In the genomic region with DNA sequence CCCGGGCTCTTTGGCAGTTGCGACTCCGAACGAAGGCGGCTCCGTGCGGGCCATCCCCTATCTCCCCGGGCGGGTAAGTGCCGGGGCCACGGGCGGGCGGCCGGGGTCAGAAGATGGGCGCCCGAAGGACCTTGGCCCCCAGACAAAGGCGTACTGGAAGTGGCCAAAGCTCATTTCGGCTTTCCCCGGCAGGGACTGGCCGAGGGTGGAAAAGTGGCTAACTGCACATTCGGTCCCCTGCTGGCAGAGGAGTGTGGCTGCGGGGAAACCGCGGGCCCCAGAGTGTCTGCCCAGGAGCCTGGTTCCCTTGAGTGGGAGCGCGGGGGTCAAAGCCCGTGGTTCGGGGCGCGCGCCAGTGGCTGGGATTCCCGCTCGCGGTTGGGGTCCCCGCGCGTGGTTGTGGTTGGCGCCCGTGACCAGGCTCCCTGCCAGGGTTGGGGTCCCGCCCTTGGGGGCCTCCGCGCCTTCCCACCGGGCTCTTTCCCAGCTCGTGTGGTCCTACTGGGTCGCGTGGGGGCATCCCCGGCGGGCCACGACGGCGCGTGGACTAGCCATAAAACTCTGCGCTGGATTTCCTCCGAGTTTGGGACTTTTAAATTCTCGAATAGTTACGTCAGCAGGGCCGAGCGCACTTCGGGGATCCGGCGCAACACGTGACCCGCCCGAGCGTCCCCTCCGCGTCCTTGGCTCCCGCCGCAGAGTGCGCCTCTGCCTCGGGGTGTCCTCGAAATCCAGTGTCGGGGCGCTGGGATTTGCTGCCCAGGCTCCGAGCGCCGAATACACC, we compare ENCODE assay signal across 8 cellular contexts.
DNase-seq lines count a peak whose midpoint lies in the region; ATAC-seq, FAIRE-seq and TF ChIP-seq lines count a peak whose summit lies in the region.

No MANE protein-coding gene starts in this region.

- H2BK120ac ChIP-seq in mesenchymal stem cell (ENCODE audit: low read depth, low read length), result peak overlapping the region; percentile 98

- H3K27ac ChIP-seq in C4-2B, result peak overlapping the region; percentile 93
- H3K27ac ChIP-seq in endothelial cell of umbilical vein (ENCODE audit: insufficient read depth, low read depth, low read length), result peak overlapping the region; percentile 100
- H3K27ac ChIP-seq in mesenchymal stem cell (ENCODE audit: low read length, poor library complexity, severe bottlenecking), result peak overlapping the region; percentile 36

- H3K4me1 ChIP-seq in endothelial cell of umbilical vein (ENCODE audit: control insufficient read depth, extremely low read depth, insufficient read depth, low read length) (peaks cover 42% of the 10 kb centered on the region), mesenchymal stem cell (ENCODE audit: control insufficient read depth, insufficient read depth, low read depth, low read length) (peaks cover 11% of the 10 kb centered on the region)

- no peaks in the 10 kb centered on the region for H3K9me1 ChIP-seq in endothelial cell of umbilical vein (replicated peaks; ENCODE audit: control insufficient read depth, extremely low read depth, insufficient read depth, low read length)

- DNase-seq in RKO (ENCODE audit: low spot score), result peak; percentile 82
- DNase-seq in endothelial cell of umbilical vein (ENCODE audit: low read depth, low spot score), result peak; percentile 77
- DNase-seq in mesenchymal stem cell, result peak; percentile 86
- peak; percentile 78 for DNase-seq in urothelium cell line (ENCODE audit: low spot score)

- H3K4me3 ChIP-seq in endothelial cell of umbilical vein (replicated peaks in 1 of 3; ENCODE audit: insufficient read depth in 1 of 3, low read depth in 1 of 3, low read length in 3 of 3), result peak overlapping the region; percentile 49 to 59 (median 54)
- H3K4me3 ChIP-seq in mesenchymal stem cell (ENCODE audit: insufficient read depth in 1 of 2, low read depth in 1 of 2, low read length in 2 of 2), result peak overlapping the region; percentile 81 to 85

- H2AFZ ChIP-seq in endothelial cell of umbilical vein (ENCODE audit: low read depth, low read length), result peak overlapping the region; percentile 29
- peak overlapping the region; percentile 60 for H2AFZ ChIP-seq in mesenchymal stem cell (ENCODE audit: low read depth, low read length)

- peak overlapping the region; percentile 81 for H4K8ac ChIP-seq in mesenchymal stem cell (ENCODE audit: low read length)

- intact Hi-C loops in endothelial cell of umbilical vein (cut with micrococcal nuclease), result loop anchor here (1.0 to 10.0 kb wide), 6 partner anchors 13 to 359 kb away; no protein-coding TSS in a partner anchor

- H3K9me3 ChIP-seq in endothelial cell of umbilical vein (replicated peaks; ENCODE audit: control insufficient read depth, insufficient read depth, low read length) (no peaks in the 10 kb centered on the region), mesenchymal stem cell (ENCODE audit: control insufficient read depth, low read length) (no peaks in the 10 kb centered on the region)

- POLR2A ChIA-PET in endothelial cell of umbilical vein (lab: Charles Lee), result interaction anchor here (0.7 to 1.4 kb wide), 7 partner anchors 14 to 156 kb away, joined by 3 to 15 read pairs (median 4); no protein-coding TSS in a partner anchor

- FAIRE-seq in endothelial cell of umbilical vein (lab: Jason Lieb, UNC) (peak; percentile 78), urothelium cell line (lab: Jason Lieb, UNC) (no peak)

- H3K4ac ChIP-seq in mesenchymal stem cell (ENCODE audit: low read depth in 1 of 2, low read length in 2 of 2), result peak overlapping the region; percentile 95 to 98

- TF ChIP-seq POLR2A in endothelial cell of umbilical vein (IDR thresholded peaks at IDR 0.05; ENCODE audit: low read depth, low read length), result peak; percentile 86

- peak overlapping the region; percentile 91 for H4K91ac ChIP-seq in mesenchymal stem cell (ENCODE audit: low read length)

- H3K27me3 ChIP-seq in endothelial cell of umbilical vein (ENCODE audit: control insufficient read depth in 2 of 2, insufficient read depth in 2 of 2, low read length in 2 of 2) (no peaks in the 10 kb centered on the region), mesenchymal stem cell (ENCODE audit: control insufficient read depth in 1 of 2, insufficient read depth in 1 of 2, low read length in 2 of 2) (no peaks in the 10 kb centered on the region)

- dilution Hi-C loops in endothelial cell of umbilical vein (cut with MboI; ENCODE audit: extremely low pct_ligation_motif_present, low sequenced_read_pairs), result no loop called here

- TF ChIP-seq CTCF in C4-2B (conservative IDR thresholded peaks at IDR 0.05) (peak; percentile 73), endothelial cell of umbilical vein (IDR thresholded peaks at IDR 0.05; ENCODE audit: extremely low read depth in 1 of 2, insufficient read depth in 1 of 2, low read depth in 1 of 2, low read length in 2 of 2) (peak; percentile 44 to 76)

- under 1% methylated on average over 77 of the region's 77 CpGs for WGBS in mesenchymal stem cell

- H3K4me2 ChIP-seq in endothelial cell of umbilical vein (ENCODE audit: insufficient read depth, low read length), result peak overlapping the region; percentile 84
- peak overlapping the region; percentile 89 for H3K4me2 ChIP-seq in mesenchymal stem cell (ENCODE audit: low read length, poor library complexity, severe bottlenecking)

- H4K20me1 ChIP-seq in endothelial cell of umbilical vein (replicated peaks; ENCODE audit: control insufficient read depth, extremely low read depth, insufficient read depth, low read length), result no peaks in the 10 kb centered on the region

- peak overlapping the region; percentile 97 to 99 for H3K18ac ChIP-seq in mesenchymal stem cell (ENCODE audit: low read depth in 1 of 2, low read length in 2 of 2)

- H3K14ac ChIP-seq in mesenchymal stem cell (ENCODE audit: low read length in 2 of 2), result peak overlapping the region in 1 of 2 experiments; percentile 79

- H2BK15ac ChIP-seq in mesenchymal stem cell (ENCODE audit: low read depth, poor library complexity, severe bottlenecking), result peak overlapping the region; percentile 96

- peak overlapping the region; percentile 82 for H2BK5ac ChIP-seq in mesenchymal stem cell (ENCODE audit: low read depth, low read length, poor library complexity, severe bottlenecking)

- H3K79me2 ChIP-seq in endothelial cell of umbilical vein (ENCODE audit: control insufficient read depth, insufficient read depth, low read length), result peaks cover 41% of the 10 kb centered on the region

- H3K79me1 ChIP-seq in mesenchymal stem cell (replicated peaks; ENCODE audit: low read length, poor library complexity, severe bottlenecking), result peaks cover 4% of the 10 kb centered on the region

- H3K9ac ChIP-seq in endothelial cell of umbilical vein (replicated peaks; ENCODE audit: extremely low read depth, insufficient read depth, low read length) (peak overlapping the region; percentile 97), mesenchymal stem cell (ENCODE audit: low read length) (peak overlapping the region; percentile 95)

- ATAC-seq in GM21786 (IDR thresholded peaks at IDR 0.05; ENCODE audit: unreplicated experiment), result peak; percentile 55
- ATAC-seq in HG02759 (IDR thresholded peaks at IDR 0.05; ENCODE audit: unreplicated experiment), result no peak
- ATAC-seq in HG03025 (IDR thresholded peaks at IDR 0.05; ENCODE audit: low FRiP score, unreplicated experiment), result no peak

- peak overlapping the region; percentile 84 to 91 for H2BK12ac ChIP-seq in mesenchymal stem cell (ENCODE audit: low read length in 2 of 2)

- TSS peak; percentile 81 for BruUV-seq in endothelial cell of umbilical vein (replicated peaks; lab: Mats Ljungman, UMichigan)

- H3K36me3 ChIP-seq in endothelial cell of umbilical vein (ENCODE audit: control insufficient read depth in 2 of 2, extremely low read depth in 1 of 2, insufficient read depth in 2 of 2, low read length in 2 of 2) (no peaks in the 10 kb centered on the region), mesenchymal stem cell (ENCODE audit: control insufficient read depth in 1 of 2, insufficient read depth in 2 of 2, low read depth in 1 of 2, low read length in 2 of 2) (no peaks in the 10 kb centered on the region)

- CTCF ChIA-PET in endothelial cell of umbilical vein (lab: Charles Lee), result interaction anchor here (0.6 to 2.7 kb wide), 20 partner anchors 10 to 161 kb away, joined by 3 to 45 read pairs (median 6); partner anchors contain the start of gene NSMCE4A

- H2AK5ac ChIP-seq in mesenchymal stem cell (ENCODE audit: low read length, severe bottlenecking), result no peak overlapping the region

- peak overlapping the region in 1 of 2 experiments; percentile 95 for H3K23ac ChIP-seq in mesenchymal stem cell (ENCODE audit: low read length in 2 of 2)

TF ChIP-seq in endothelial cell of umbilical vein, 7 proteins besides CTCF, POLR2A, EP300 and RAD21:
- TF ChIP-seq, protein P1, sequence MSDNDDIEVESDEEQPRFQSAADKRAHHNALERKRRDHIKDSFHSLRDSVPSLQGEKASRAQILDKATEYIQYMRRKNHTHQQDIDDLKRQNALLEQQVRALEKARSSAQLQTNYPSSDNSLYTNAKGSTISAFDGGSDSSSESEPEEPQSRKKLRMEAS (IDR thresholded peaks at IDR 0.05; ENCODE audit: insufficient read depth, insufficient read length), result peak; percentile 92
- TF ChIP-seq GATA2 (IDR thresholded peaks at IDR 0.05; ENCODE audit: insufficient read depth, insufficient read length, low read depth, low read length) (no peak), POLR2AphosphoS5 (IDR thresholded peaks at IDR 0.05; ENCODE audit: insufficient read depth, low read depth, low read length) (peak; percentile 71), EZH2 (IDR thresholded peaks at IDR 0.05; ENCODE audit: borderline replicate concordance, low read depth, low read length, severe bottlenecking) (no peak)

Comparison
In these comparisons a context has a peak if more than half of its experiments do, and no peak if none do; other contexts are left out.
1. H3K27ac ChIP-seq: peak in every context shown above with its lines; median percentile 100 in endothelial cell of umbilical vein; 93 in C4-2B; 36 in mesenchymal stem cell.